In the genomic region with DNA sequence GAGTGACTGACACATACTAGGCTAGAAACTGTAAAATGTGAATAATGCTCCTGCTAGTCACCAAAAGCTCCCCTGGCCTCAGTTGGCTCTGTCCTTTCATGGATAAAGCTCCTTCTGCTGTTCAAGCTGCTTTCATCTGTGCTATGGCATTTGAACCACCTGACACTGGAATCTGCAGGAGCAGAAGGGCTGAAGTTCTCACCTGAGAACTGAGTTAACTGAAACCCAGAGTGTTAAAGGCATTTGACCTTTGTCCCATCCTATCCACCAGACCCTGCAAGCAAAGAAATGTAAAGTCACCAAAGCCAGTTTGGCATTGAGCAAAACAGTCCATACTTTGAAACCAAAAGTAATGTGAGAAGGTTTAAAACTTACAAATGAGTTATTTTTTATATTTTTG, we compare ENCODE assay signal across 34 cellular contexts.
"Had no signal": no experiment of that assay in that cellular context is flagged by ENCODE, and none has a peak within 500 bp of the region (broad histone marks: within the 10 kb centered on the region; RNA-seq: fewer than 3 reads in every experiment).

No MANE protein-coding gene starts in this region.

- H3K4me1 Mint-ChIP-seq: activated B cell treated with CpG ODN at 0.5 μM for 24 hours; activated T-helper 17 cell treated with anti-CD3 and anti-CD28 coated beads, Interleukin-2, amount 50 U/mL, for 72 hours; central memory CD8-positive, alpha-beta T cell; T-helper 17 cell had no signal

- H3K36me3 Mint-ChIP-seq: activated naive CD8-positive, alpha-beta T cell had no signal

- H3K4me3 ChIP-seq: coronary artery, dorsolateral prefrontal cortex, esophagus muscularis mucosa, gastrocnemius medialis, heart left ventricle had no signal

- H3K27me3 ChIP-seq: brain microvascular endothelial cell, esophagus muscularis mucosa, gastrocnemius medialis had no signal

- ATAC-seq: activated CD4-positive, CD25-positive, alpha-beta regulatory T cell treated with anti-CD3 and anti-CD28 coated beads, Interleukin-2, amount 50 U/mL, for 24 hours; activated CD8-positive, alpha-beta T cell treated with anti-CD3 and anti-CD28 coated beads for 36 hours; activated T-cell treated with anti-CD3 and anti-CD28 coated beads, Interleukin-2, amount 50 U/mL, for 4 hours; activated T-helper 17 cell treated with anti-CD3 and anti-CD28 coated beads, Interleukin-2, amount 50 U/mL, for 72 hours; foreskin keratinocyte; gastrocnemius medialis; heart left ventricle; T-helper 17 cell had no signal

- H3K27me3 Mint-ChIP-seq: activated B cell treated with CpG ODN at 0.5 μM for 24 hours; activated CD8-positive, alpha-beta T cell treated with anti-CD3 and anti-CD28 coated beads for 36 hours; activated T-helper 17 cell treated with anti-CD3 and anti-CD28 coated beads, Interleukin-2, amount 50 U/mL, for 72 hours; central memory CD8-positive, alpha-beta T cell; T-helper 17 cell had no signal

- H3K36me3 ChIP-seq: brain microvascular endothelial cell, esophagus muscularis mucosa, gastrocnemius medialis, heart left ventricle, WERI-Rb-1 had no signal

- H3K4me3 Mint-ChIP-seq: activated B cell treated with CpG ODN at 0.5 μM for 24 hours; activated CD8-positive, alpha-beta T cell treated with anti-CD3 and anti-CD28 coated beads for 36 hours; activated naive CD8-positive, alpha-beta T cell; activated T-cell treated with anti-CD3 and anti-CD28 coated beads, Interleukin-2, amount 50 U/mL, for 4 hours; activated T-helper 17 cell treated with anti-CD3 and anti-CD28 coated beads, Interleukin-2, amount 50 U/mL, for 72 hours; central memory CD8-positive, alpha-beta T cell; dendritic cell treated with granulocyte-macrophage colony-stimulating factor and Interleukin-4, amounts not matched to agents 40 ng/mL and 50 ng/mL, for 4 days; T-helper 17 cell; T-helper 2 cell treated with Interferon-gamma antibody and Interleukin-4, amounts not matched to agents 5 μg/mL and 100 μg/mL, for 36 hours had no signal

- H3K4me1 ChIP-seq: esophagus muscularis mucosa, foreskin keratinocyte, gastrocnemius medialis, heart left ventricle had no signal

- H3K9me3 Mint-ChIP-seq: activated B cell treated with CpG ODN at 0.5 μM for 24 hours; dendritic cell treated with granulocyte-macrophage colony-stimulating factor and Interleukin-4, amounts not matched to agents 40 ng/mL and 50 ng/mL, for 4 days; T-helper 2 cell treated with Interferon-gamma antibody and Interleukin-4, amounts not matched to agents 5 μg/mL and 100 μg/mL, for 36 hours had no signal

- H3K27ac ChIP-seq: brain microvascular endothelial cell, coronary artery, dorsolateral prefrontal cortex, esophagus muscularis mucosa, foreskin keratinocyte, gastrocnemius medialis, heart left ventricle, WERI-Rb-1 had no signal

- H3K9me3 ChIP-seq: esophagus muscularis mucosa, gastrocnemius medialis, heart left ventricle had no signal

- FAIRE-seq: astrocyte, bronchial epithelial cell had no signal

- DNase-seq: activated B cell treated with CpG ODN at 0.5 μM for 24 hours; activated CD4-positive, alpha-beta T cell treated with anti-CD3 and anti-CD28 coated beads for 48 hours; activated CD4-positive, alpha-beta T cell treated with anti-CD3 and anti-CD28 coated beads, Interleukin-2, amount 50 U/mL, for 1 hour; activated CD4-positive, alpha-beta T cell treated with anti-CD3 and anti-CD28 coated beads, Interleukin-2, amount 50 U/mL, for 48 hours; activated CD8-positive, alpha-beta memory T cell treated with anti-CD3 and anti-CD28 coated beads for 24 hours; activated CD8-positive, alpha-beta T cell treated with anti-CD3 and anti-CD28 coated beads for 36 hours; activated effector memory CD4-positive, alpha-beta T cell treated with Interleukin-2 at 50 U/mL for 16 hours; activated gamma-delta T cell treated with Interleukin-2 at 50 U/mL for 16 hours; activated naive CD4-positive, alpha-beta T cell treated with anti-CD3 and anti-CD28 coated beads, Interleukin-2, amount 50 U/mL, for 16 hours; activated naive CD4-positive, alpha-beta T cell treated with Interleukin-2 at 50 U/mL for 16 hours; activated T-cell treated with anti-CD3 and anti-CD28 coated beads, Interleukin-2, amount 50 U/mL, for 4 hours; amniotic stem cell; anterior cingulate cortex; brain microvascular endothelial cell; dorsolateral prefrontal cortex; effector memory CD4-positive, alpha-beta T cell; erythroblast; foreskin keratinocyte; gastrocnemius medialis; glutamatergic neuron; heart left ventricle; T-helper 17 cell; T1000; WERI-Rb-1 had no signal

- H3K27ac Mint-ChIP-seq: activated B cell treated with CpG ODN at 0.5 μM for 24 hours; activated CD8-positive, alpha-beta T cell treated with anti-CD3 and anti-CD28 coated beads for 36 hours; activated naive CD8-positive, alpha-beta T cell; activated T-helper 17 cell treated with anti-CD3 and anti-CD28 coated beads, Interleukin-2, amount 50 U/mL, for 72 hours; dendritic cell treated with granulocyte-macrophage colony-stimulating factor and Interleukin-4, amounts not matched to agents 40 ng/mL and 50 ng/mL, for 4 days; T-helper 17 cell; T-helper 2 cell treated with Interferon-gamma antibody and Interleukin-4, amounts not matched to agents 5 μg/mL and 100 μg/mL, for 36 hours had no signal
